In genomic region chr3:79767194-79767952, GRCh38 we compare ENCODE assay signal across 13 cellular contexts. TPM values are rescaled to one million over a fixed set of nuclear protein-coding genes. Genes with fewer than 3 reads are reported as not detected.
A peak's percentile ranks its signal among the peaks of the same experiment; 100 is the strongest.
DNase-seq lines count a peak whose midpoint lies in the region; ATAC-seq and TF ChIP-seq lines count a peak whose summit lies in the region.
"Had no signal": no experiment of that assay in that cellular context is flagged by ENCODE, and none has a peak within 500 bp of the region (broad histone marks: within the 10 kb centered on the region; RNA-seq: fewer than 3 reads in every experiment).

No MANE protein-coding gene starts in this region.

- no peaks in the 10 kb centered on the region; the same call in 1 of the 2 replicates for H3K36me3 Mint-ChIP-seq in WTC11
- H3K36me3 Mint-ChIP-seq: natural killer cell had no signal

- no peak overlapping the region for H3K27ac ChIP-seq in HUES6 (ENCODE audit: low read depth, low read length)

- H3K4me1 Mint-ChIP-seq in WTC11: peaks cover 15% of the 10 kb centered on the region
- H3K4me1 Mint-ChIP-seq: natural killer cell had no signal

- H3K4me3 ChIP-seq in HUES6 (ENCODE audit: low read depth, low read length) (peak overlapping the region; percentile 77), skeletal muscle cell (ENCODE audit: low read depth, low read length) (peak overlapping the region; percentile 32)

- no peaks in the 10 kb centered on the region for H3K36me3 ChIP-seq in HUES6 (ENCODE audit: control insufficient read depth, insufficient read depth, low read length)

- no peak for TF ChIP-seq CTCF in WTC11 (IDR thresholded peaks at IDR 0.05)

- H3K27me3 ChIP-seq in HUES6 (ENCODE audit: control insufficient read depth, insufficient read depth, low read length): peaks cover 54% of the 10 kb centered on the region

- H3K9me3 ChIP-seq in HUES6 (ENCODE audit: control insufficient read depth, insufficient read depth, low read depth, low read length): no peaks in the 10 kb centered on the region

- ATAC-seq in WTC11 (peak; percentile 62), HG02678 (IDR thresholded peaks at IDR 0.05; ENCODE audit: unreplicated experiment) (no peak)
- ATAC-seq: natural killer cell had no signal

- DNase-seq in WTC11 (ENCODE audit: low spot score) (peak; percentile 25), iPS-NIHi7 (ENCODE audit: extremely low spot score) (peak; percentile 7), skeletal muscle cell (ENCODE audit: low read depth) (no peak), T-helper 1 cell (no peak)
- no peak for DNase-seq in stimulated activated naive CD4-positive, alpha-beta T cell treated with Interleukin-2 at 50 U/mL for 16 hours (lab: John Stamatoyannopoulos, UW)
- DNase-seq: activated CD8-positive, alpha-beta memory T cell treated with anti-CD3 and anti-CD28 coated beads for 24 hours; DMS79 treated with DMSO at 0.1 percent for 48 hours; HFFc6; natural killer cell; NCI-H1105 treated with DMSO at 0.1 percent for 48 hours; SIG-M5 had no signal

- POLR2A ChIA-PET in WTC11 (lab: Charles Lee): no interaction called here

- peaks cover 3% of the 10 kb centered on the region; the same call in 1 of the 2 replicates for H3K9me3 Mint-ChIP-seq in WTC11

- no peak overlapping the region for H3K9ac ChIP-seq in HUES6 (ENCODE audit: low read length)

- no peak overlapping the region for H3K4me3 Mint-ChIP-seq in WTC11
- H3K4me3 Mint-ChIP-seq: HFFc6, natural killer cell had no signal

- H3K4me1 ChIP-seq in HUES6 (ENCODE audit: control insufficient read depth, insufficient read depth, low read length): peaks cover 28% of the 10 kb centered on the region

- H3K27me3 Mint-ChIP-seq in WTC11 (ENCODE audit: low read depth): peaks cover 7% of the 10 kb centered on the region

- CTCF ChIA-PET in WTC11 (lab: Charles Lee): no interaction called here

- no peak overlapping the region for H3K27ac Mint-ChIP-seq in WTC11
- H3K27ac Mint-ChIP-seq: HFFc6, natural killer cell had no signal

TF ChIP-seq in WTC11, 78 proteins besides CTCF, POLR2A, EP300 and RAD21:
- TF ChIP-seq RORB (CRISPR knock-in tag; IDR thresholded peaks at IDR 0.05): no peak
- no peak for TF ChIP-seq CBFB (CRISPR knock-in tag; IDR thresholded peaks at IDR 0.05; ENCODE audit: low read depth)
- no peak for TF ChIP-seq TCF7 (CRISPR knock-in tag; IDR thresholded peaks at IDR 0.05; ENCODE audit: low read depth)
- TF ChIP-seq ZNF512 (CRISPR knock-in tag; IDR thresholded peaks at IDR 0.05; ENCODE audit: borderline replicate concordance): no peak
- no peak for TF ChIP-seq ZNF396 (CRISPR knock-in tag; IDR thresholded peaks at IDR 0.05; ENCODE audit: borderline replicate concordance)
- TF ChIP-seq AR (CRISPR knock-in tag; IDR thresholded peaks at IDR 0.05): no peak
- TF ChIP-seq ESRRA (CRISPR knock-in tag; IDR thresholded peaks at IDR 0.05; ENCODE audit: borderline replicate concordance): no peak
- TF ChIP-seq ZBTB43 (CRISPR knock-in tag; IDR thresholded peaks at IDR 0.05): no peak
- no peak for TF ChIP-seq CDX4 (CRISPR knock-in tag; IDR thresholded peaks at IDR 0.05; ENCODE audit: borderline replicate concordance)
- TF ChIP-seq NFE2L1 (CRISPR knock-in tag; IDR thresholded peaks at IDR 0.05): no peak
- TF ChIP-seq RELA (CRISPR knock-in tag; IDR thresholded peaks at IDR 0.05; ENCODE audit: borderline replicate concordance): no peak
- no peak for TF ChIP-seq IRF1 (CRISPR knock-in tag; IDR thresholded peaks at IDR 0.05)
- no peak for TF ChIP-seq ZNF138 (CRISPR knock-in tag; conservative IDR thresholded peaks at IDR 0.05)
- TF ChIP-seq FOXP4 (CRISPR knock-in tag; IDR thresholded peaks at IDR 0.05): no peak
- no peak for TF ChIP-seq GRHL2 (CRISPR knock-in tag; IDR thresholded peaks at IDR 0.05; ENCODE audit: insufficient replicate concordance, severe bottlenecking)
- TF ChIP-seq E2F5 (CRISPR knock-in tag; IDR thresholded peaks at IDR 0.05): no peak
- no peak for TF ChIP-seq ATF3 (CRISPR knock-in tag; conservative IDR thresholded peaks at IDR 0.05)
- no peak for TF ChIP-seq ZNF219 (CRISPR knock-in tag; IDR thresholded peaks at IDR 0.05; ENCODE audit: borderline replicate concordance)

RNA-seq across cellular contexts. Expression of gene ROBO1, which starts 0.4 kb away (rescaled TPM):
- 90.9 to 107 TPM (median 104 TPM) in 3 replicates for total RNA-seq in WTC11 (2021)

Comparison
In these comparisons a context has a peak if more than half of its experiments do, and no peak if none do; other contexts are left out.
1. DNase-seq: peak in WTC11 (single experiment) and iPS-NIHi7 (single experiment); none in skeletal muscle cell (single experiment), stimulated activated naive CD4-positive, alpha-beta T cell treated with Interleukin-2 at 50 U/mL for 16 hours (single experiment) and T-helper 1 cell (0 of 5).